19 cellular contexts compared by ENCODE assay signal in the genomic region with DNA sequence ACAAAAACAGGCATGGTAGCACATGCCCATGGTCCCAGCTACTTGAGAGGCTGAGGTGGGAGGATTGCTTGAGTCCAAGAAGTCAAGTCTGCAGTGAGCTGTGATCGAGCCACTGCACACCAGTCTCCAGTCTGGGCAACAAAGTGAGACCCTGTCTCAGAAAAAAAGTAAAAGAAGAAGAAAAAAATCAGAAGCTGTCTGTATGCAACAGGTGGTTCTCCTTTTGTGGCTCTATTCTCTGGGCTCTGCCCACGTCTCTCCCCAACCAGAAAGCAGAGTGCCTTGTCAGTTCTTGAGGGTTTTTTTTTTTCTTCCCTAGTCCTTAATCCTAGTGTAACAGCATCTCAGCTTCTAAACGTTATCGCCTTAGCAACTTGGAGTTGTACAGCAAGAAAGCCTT.
"Had no signal": no experiment of that assay in that cellular context is flagged by ENCODE, and none has a peak within 500 bp of the region (broad histone marks: within the 10 kb centered on the region; RNA-seq: fewer than 3 reads in every experiment).

No MANE protein-coding gene starts in this region.

- H3K4me3 Mint-ChIP-seq: nephron progenitor cell had no signal

- H3K36me3 ChIP-seq: adrenal gland, SJCRH30, tibial artery, WERI-Rb-1 had no signal

- H3K4me1 Mint-ChIP-seq: nephron progenitor cell had no signal

- DNase-seq: activated gamma-delta T cell treated with Interleukin-2 at 50 U/mL for 16 hours; activated T-cell treated with anti-CD3 and anti-CD28 coated beads for 4 hours; adrenal gland; cerebellar nuclear complex; cortex of kidney; gastrocnemius medialis; head of caudate nucleus; kidney; nephron progenitor cell; nucleus accumbens; posterior cingulate gyrus; retina; SJCRH30; stimulated activated CD8-positive, alpha-beta memory T cell treated with anti-CD3 and anti-CD28 coated beads, Interleukin-4, amount 100 ng/mL, for 48 hours; stimulated activated naive CD4-positive, alpha-beta T cell; substantia nigra; tibial artery; WERI-Rb-1 had no signal

- H3K4me1 ChIP-seq: adrenal gland, gastrocnemius medialis, SJCRH30, tibial artery had no signal

- H3K27ac ChIP-seq: adrenal gland, SJCRH30, tibial artery, WERI-Rb-1 had no signal

- H3K4me3 ChIP-seq: adrenal gland, gastrocnemius medialis, lung, SJCRH30, tibial artery had no signal

- H3K9me3 Mint-ChIP-seq: nephron progenitor cell had no signal

- H3K27me3 ChIP-seq: adrenal gland, gastrocnemius medialis, SJCRH30, tibial artery had no signal

- H3K27ac Mint-ChIP-seq: nephron progenitor cell had no signal

- H3K9me3 ChIP-seq: adrenal gland, gastrocnemius medialis, SJCRH30, tibial artery had no signal
